In the genomic region with DNA sequence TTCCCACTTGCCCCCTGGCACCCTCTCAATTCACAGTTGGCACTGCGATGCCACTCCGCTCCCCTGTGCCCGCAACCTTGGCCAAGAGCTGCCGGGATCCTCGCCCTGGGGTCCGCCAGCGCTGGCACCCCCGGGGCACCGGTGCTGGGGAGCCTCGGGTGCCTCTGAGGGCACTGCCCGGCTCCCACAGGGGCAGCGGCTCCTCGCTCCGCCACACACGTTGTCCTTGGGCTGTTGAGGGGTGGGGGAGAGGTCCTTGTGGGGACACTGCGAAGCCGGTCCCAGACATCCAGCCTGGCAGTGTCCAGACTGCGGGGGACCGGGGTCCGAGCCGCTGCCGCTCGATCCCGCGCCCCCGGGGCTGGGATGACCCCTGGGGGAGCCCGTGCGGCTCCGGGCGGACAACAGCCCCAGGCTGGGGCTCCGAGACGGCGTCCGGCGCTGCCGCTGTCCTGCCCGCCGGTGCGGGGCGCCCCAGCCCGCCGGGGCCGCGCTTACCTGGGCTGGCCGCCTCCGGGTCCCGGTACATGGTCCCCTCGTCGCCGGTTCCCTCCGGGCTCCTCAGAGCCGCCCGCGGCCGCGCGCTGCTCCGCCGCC, we compare ENCODE assay signal across 8 cellular contexts. TPM values are rescaled to one million over a fixed set of nuclear protein-coding genes. Genes with fewer than 3 reads are reported as not detected.
DNase-seq lines count a peak whose midpoint lies in the region; ATAC-seq and TF ChIP-seq lines count a peak whose summit lies in the region.

No MANE protein-coding gene starts in this region.

- H3K9me3 Mint-ChIP-seq in CD14-positive monocyte (peaks cover 0 to 14% (median 6%) of the 10 kb centered on the region in 7 donors), neural crest cell (no peaks in the 10 kb centered on the region)

- in situ Hi-C loops in KBM-7 (cut with MboI; ENCODE audit: low pct_unique_long_range_greater_than_20kb, low sequenced_read_pairs): no loop called here

- no peaks in the 10 kb centered on the region for H3K36me3 Mint-ChIP-seq in CD14-positive monocyte
- H3K36me3 Mint-ChIP-seq in neural crest cell (ENCODE audit: low read depth): no peaks in the 10 kb centered on the region

- ATAC-seq in HG03280 (IDR thresholded peaks at IDR 0.05; ENCODE audit: unreplicated experiment): peak; percentile 3
- ATAC-seq in GM18870 (IDR thresholded peaks at IDR 0.05; ENCODE audit: unreplicated experiment): no peak

- H3K27ac Mint-ChIP-seq in CD14-positive monocyte (no peak overlapping the region), neural crest cell (ENCODE audit: unreplicated experiment) (no peak overlapping the region)

- TF ChIP-seq CTCF in CD14-positive monocyte (IDR thresholded peaks at IDR 0.05) (peak; percentile 12), dorsolateral prefrontal cortex (IDR thresholded peaks at IDR 0.05 in 54 of 56, conservative IDR thresholded peaks at IDR 0.05 in 2 of 56; ENCODE audit: low read depth in 1 of 56, partially characterized antibody in 56 of 56) (peak in 2 of 56 donors; percentile 4 to 14), neural crest cell (conservative IDR thresholded peaks at IDR 0.05) (peak; percentile 12)

- peaks cover 0 to 14% (median 0%) of the 10 kb centered on the region in 45 donors for H3K27me3 ChIP-seq in dorsolateral prefrontal cortex

- DNase-seq in CD14-positive monocyte (ENCODE audit: low spot score): no peak
- DNase-seq in dorsolateral prefrontal cortex: no peak
- DNase-seq in neural crest cell (ENCODE audit: low read depth, low spot score): no peak
- DNase-seq in KBM-7: no peak
- DNase-seq in NCI-H1694 treated with DMSO at 0.1 percent for 48 hours (lab: John Stamatoyannopoulos, UW): no peak
- no peak for DNase-seq in germinal center (ENCODE audit: low spot score)

- intact Hi-C loops in CD14-positive monocyte (cut with micrococcal nuclease) (no loop called here), dorsolateral prefrontal cortex (cut with DNase I) (loop anchor here (5.0 to 10.0 kb wide), 3 partner anchors 133 to 157 kb away; no protein-coding TSS in a partner anchor)

- H3K4me3 ChIP-seq in dorsolateral prefrontal cortex: peak overlapping the region; percentile 29 to 77 (median 63)

- peak overlapping the region in 49 of 59 donors; percentile 24 to 89 (median 71) for H3K27ac ChIP-seq in dorsolateral prefrontal cortex

- H3K4me1 Mint-ChIP-seq in CD14-positive monocyte: peaks cover 12% of the 10 kb centered on the region
- peaks cover 18% of the 10 kb centered on the region for H3K4me1 Mint-ChIP-seq in neural crest cell

- H3K27me3 Mint-ChIP-seq in CD14-positive monocyte (ENCODE audit: low read depth in 3 of 3): peaks cover 51 to 67% (median 54%) of the 10 kb centered on the region in 3 donors
- H3K27me3 Mint-ChIP-seq in neural crest cell (ENCODE audit: low read depth): peaks cover 71% of the 10 kb centered on the region

- H3K4me3 Mint-ChIP-seq in CD14-positive monocyte (peak overlapping the region; percentile 55 to 76), neural crest cell (peak overlapping the region; percentile 83)

RNA-seq across cellular contexts. Expression of a gene that starts 0.5 kb away (rescaled TPM):
- polyA plus RNA-seq in CD14-positive monocyte: not detected
- total RNA-seq in dorsolateral prefrontal cortex (100 to 1,000 TPM in 115 of 120 experiments, 10 to 100 TPM in 5; 52.2 to 249 (median 173) TPM), neural crest cell (3.8 and 4.1 TPM in 2 replicates)

Comparison
In these comparisons a context has a peak if more than half of its experiments do, and no peak if none do; other contexts are left out.
1. RNA of a gene that starts 0.5 kb away (total RNA-seq): 52.2 to 249 TPM in dorsolateral prefrontal cortex; 3.8 to 4.1 TPM in neural crest cell; every median in the first group is over 10 times any median in the second.
2. intact Hi-C loops: an anchor here in dorsolateral prefrontal cortex (5.0 to 10.0 kb wide); none called in CD14-positive monocyte.